1 cellular context compared by ENCODE assay signal in the genomic region with DNA sequence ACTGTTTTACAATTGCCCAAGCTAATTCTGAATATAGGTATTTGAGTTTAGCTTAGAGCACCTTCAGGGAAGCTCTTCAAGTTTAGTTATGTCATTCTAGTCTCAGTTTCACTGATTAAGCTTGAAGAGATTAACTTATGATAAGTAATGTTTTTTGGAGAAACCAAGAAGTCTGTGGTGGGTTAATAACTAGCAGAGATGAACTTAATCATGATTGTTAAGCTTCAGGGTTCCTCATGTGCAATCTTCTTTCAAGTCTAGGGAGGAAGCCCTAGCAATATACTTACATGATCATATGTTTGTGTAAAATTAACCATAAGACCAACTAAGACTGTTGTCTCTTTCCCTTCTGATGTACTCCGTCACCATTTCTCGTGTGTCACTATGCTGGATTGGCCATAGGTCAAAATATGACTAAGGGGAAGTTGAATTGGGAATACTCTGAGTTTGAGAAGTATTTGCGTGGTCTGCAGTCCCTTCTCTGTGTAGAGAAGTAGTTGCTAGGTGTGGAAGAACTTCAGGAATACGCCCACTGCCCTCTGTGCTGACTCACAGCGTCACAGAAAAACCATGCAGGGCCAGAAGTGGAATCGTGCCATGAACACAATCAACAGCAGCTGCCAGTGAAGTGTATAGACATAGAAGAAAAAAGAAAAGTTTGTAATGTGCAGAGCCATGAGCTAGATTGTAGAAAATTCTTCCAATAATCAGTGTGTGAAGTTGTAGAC.
TF ChIP-seq lines count a peak whose summit lies in the region.

No MANE protein-coding gene starts in this region.

TF ChIP-seq in K562, 482 proteins besides CTCF, POLR2A, EP300 and RAD21:
- 0 out of 2 replicates have a peak, but pooled peaks have one; percentile 20 for TF ChIP-seq EGR1 (conservative IDR thresholded peaks at IDR 0.05)
- no peak for TF ChIP-seq ZNF778 (CRISPR knock-in tag; IDR thresholded peaks at IDR 0.05)
